In the genomic region with DNA sequence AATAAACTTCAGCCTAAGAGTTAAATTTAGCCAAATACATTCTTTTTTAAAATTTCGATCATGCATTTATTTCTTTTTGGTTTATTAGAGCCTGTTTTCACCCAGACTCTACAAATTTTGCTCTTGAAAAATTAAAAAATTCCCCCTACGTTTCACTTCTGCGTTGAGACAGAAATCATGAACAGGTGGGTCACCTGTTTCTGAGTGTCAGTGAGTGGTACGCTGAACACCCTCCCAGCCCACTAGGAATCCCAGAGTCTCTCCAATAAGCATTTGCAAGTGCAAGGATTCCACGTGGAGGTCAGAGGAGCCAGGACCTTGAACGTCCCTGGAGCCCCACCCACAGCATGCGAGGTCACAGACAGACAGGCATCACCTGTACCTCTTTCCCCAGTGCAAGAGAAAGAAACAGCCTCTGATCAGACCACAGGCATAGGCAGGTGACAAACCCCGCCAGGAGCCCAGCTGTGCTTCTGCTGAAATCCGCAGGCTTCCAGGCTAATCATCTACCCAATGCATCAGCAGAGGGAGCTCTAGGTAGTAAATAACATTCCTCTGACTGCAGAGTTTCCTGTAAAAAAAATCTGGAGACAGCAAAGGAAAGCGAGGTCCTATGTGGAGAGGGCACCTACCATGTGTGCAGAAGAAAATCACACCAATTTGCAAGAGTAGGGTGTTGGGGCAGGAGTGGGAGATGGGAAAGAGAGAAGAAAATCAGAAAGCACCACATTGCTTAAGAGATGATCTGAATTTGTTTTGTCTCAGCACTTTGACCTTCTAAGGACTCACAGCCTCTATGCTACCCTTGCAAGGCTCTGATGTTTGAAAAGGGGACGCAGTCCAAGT, we compare ENCODE assay signal across 9 cellular contexts. TPM values are rescaled to one million over a fixed set of nuclear protein-coding genes. Genes with fewer than 3 reads are reported as not detected.
DNase-seq lines count a peak whose midpoint lies in the region; ATAC-seq and TF ChIP-seq lines count a peak whose summit lies in the region.
"Had no signal": no experiment of that assay in that cellular context is flagged by ENCODE, and none has a peak within 500 bp of the region (broad histone marks: within the 10 kb centered on the region; RNA-seq: fewer than 3 reads in every experiment).

No MANE protein-coding gene starts in this region.

- H3K4me1 Mint-ChIP-seq in CD8-positive, alpha-beta memory T cell: peaks cover 19 to 30% (median 24%) of the 10 kb centered on the region in 3 donors
- H3K4me1 Mint-ChIP-seq in activated B cell treated with CpG ODN at 0.5 μM for 24 hours (peaks cover 35% of the 10 kb centered on the region), endothelial cell (ENCODE audit: unreplicated experiment) (no peaks in the 10 kb centered on the region)

- H3K36me3 Mint-ChIP-seq in CD8-positive, alpha-beta memory T cell: peaks cover 0 to 5% (median 0%) of the 10 kb centered on the region in 3 donors
- H3K36me3 Mint-ChIP-seq in activated B cell treated with CpG ODN at 0.5 μM for 24 hours (ENCODE audit: low read depth) (no peaks in the 10 kb centered on the region), endothelial cell (ENCODE audit: low read depth, unreplicated experiment) (no peaks in the 10 kb centered on the region)

- no peaks in the 10 kb centered on the region for H3K9me3 ChIP-seq in CD8-positive, alpha-beta memory T cell (ENCODE audit: low read length)
- H3K9me3 ChIP-seq: neutrophil had no signal

- peaks cover 15% of the 10 kb centered on the region for H3K4me1 ChIP-seq in CD8-positive, alpha-beta memory T cell (ENCODE audit: insufficient read depth, low read length)

- DNase-seq in CD8-positive, alpha-beta memory T cell: peak in 3 of 5 donors; percentile 36 to 58 (median 41)
- DNase-seq in NCI-H2171 treated with DMSO at 0.1 percent for 48 hours (lab: John Stamatoyannopoulos, UW) (peak; percentile 94), activated B cell treated with CpG ODN at 0.5 μM for 24 hours (no peak), endothelial cell (ENCODE audit: low spot score) (peak; percentile 62), middle frontal gyrus (ENCODE audit: extremely low spot score, low spot score) (peak; percentile 42), NCI-H226 (no peak)

- H3K4me3 ChIP-seq in CD8-positive, alpha-beta memory T cell (ENCODE audit: low read length): no peak overlapping the region

- H3K27ac Mint-ChIP-seq in CD8-positive, alpha-beta memory T cell: peak overlapping the region in 5 of 8 donors; percentile 16 to 64 (median 55)
- H3K27ac Mint-ChIP-seq in activated B cell treated with CpG ODN at 0.5 μM for 24 hours (peak overlapping the region; percentile 16), endothelial cell (ENCODE audit: unreplicated experiment) (no peak overlapping the region)

- ATAC-seq in GM21423 (IDR thresholded peaks at IDR 0.05; ENCODE audit: unreplicated experiment) (peak; percentile 71), activated B cell treated with CpG ODN at 0.5 μM for 24 hours (ENCODE audit: low read depth) (peak; percentile 72), HG02970 (IDR thresholded peaks at IDR 0.05; ENCODE audit: low FRiP score, unreplicated experiment) (no peak)

- peaks cover 18 to 28% of the 10 kb centered on the region in 2 donors for H3K27me3 Mint-ChIP-seq in CD8-positive, alpha-beta memory T cell
- H3K27me3 Mint-ChIP-seq in activated B cell treated with CpG ODN at 0.5 μM for 24 hours (peaks cover 11% of the 10 kb centered on the region), endothelial cell (ENCODE audit: unreplicated experiment) (peaks cover under 1% of the 10 kb centered on the region)

- POLR2A ChIA-PET in CD8-positive, alpha-beta memory T cell (lab: Charles Lee): no interaction called here
- POLR2A ChIA-PET in activated B cell treated with CpG ODN at 0.5 μM for 24 hours (lab: Charles Lee): interaction anchor here (0.6 to 1.0 kb wide), 3 partner anchors 9 to 175 kb away, joined by 3 to 4 read pairs (median 3); no protein-coding TSS in a partner anchor

- intact Hi-C loops in activated B cell treated with CpG ODN at 0.5 μM for 24 hours (cut with micrococcal nuclease): loop anchor here (1.0 kb wide), 2 partner anchors 16 to 103 kb away; no protein-coding TSS in a partner anchor

- TF ChIP-seq CTCF in activated B cell treated with CpG ODN at 0.5 μM for 24 hours (IDR thresholded peaks at IDR 0.05): no peak
- TF ChIP-seq CTCF in endothelial cell (IDR thresholded peaks at IDR 0.05; ENCODE audit: unreplicated experiment): peak; percentile 32

- H3K27me3 ChIP-seq in CD8-positive, alpha-beta memory T cell (ENCODE audit: insufficient read depth, low read length, poor library complexity, severe bottlenecking): no peaks in the 10 kb centered on the region

- H3K27ac ChIP-seq in CD8-positive, alpha-beta memory T cell (ENCODE audit: low read depth, low read length): no peak overlapping the region
- H3K27ac ChIP-seq: neutrophil had no signal

- no peaks in the 10 kb centered on the region for H3K36me3 ChIP-seq in CD8-positive, alpha-beta memory T cell (ENCODE audit: insufficient read depth, low read length)
- H3K36me3 ChIP-seq: neutrophil had no signal

- H3K4me3 Mint-ChIP-seq in CD8-positive, alpha-beta memory T cell: no peak overlapping the region
- H3K4me3 Mint-ChIP-seq in activated B cell treated with CpG ODN at 0.5 μM for 24 hours: peak overlapping the region; percentile 47
- H3K4me3 Mint-ChIP-seq in endothelial cell (ENCODE audit: unreplicated experiment): no peak overlapping the region

- CTCF ChIA-PET in CD8-positive, alpha-beta memory T cell (lab: Charles Lee): interaction anchor here (0.7 kb wide), 1 partner anchor 103 kb away, joined by 3 read pairs; no protein-coding TSS in a partner anchor
- CTCF ChIA-PET in activated B cell treated with CpG ODN at 0.5 μM for 24 hours (lab: Charles Lee): interaction anchor here (0.8 to 1.5 kb wide), 3 partner anchors 61 to 616 kb away, joined by 3 to 6 read pairs (median 3); no protein-coding TSS in a partner anchor

- no peaks in the 10 kb centered on the region for H3K9me3 Mint-ChIP-seq in CD8-positive, alpha-beta memory T cell
- no peaks in the 10 kb centered on the region for H3K9me3 Mint-ChIP-seq in activated B cell treated with CpG ODN at 0.5 μM for 24 hours
- H3K9me3 Mint-ChIP-seq in endothelial cell (ENCODE audit: unreplicated experiment): no peaks in the 10 kb centered on the region

RNA-seq across cellular contexts. Expression of a gene that starts 5.9 kb away (rescaled TPM):
- 1 to 10 TPM; 6.8 to 9.1 TPM for total RNA-seq in CD8-positive, alpha-beta memory T cell
- polyA plus RNA-seq in CD8-positive, alpha-beta memory T cell: 1.4 TPM
- total RNA-seq in activated B cell treated with CpG ODN at 0.5 μM for 24 hours (14.9 and 17.0 TPM in 2 replicates), endothelial cell (ENCODE audit: unreplicated experiment) (11.1 TPM)

Comparison
In these comparisons a context has a peak if more than half of its experiments do, and no peak if none do; other contexts are left out.
1. DNase-seq: peak in CD8-positive, alpha-beta memory T cell (3 of 5), NCI-H2171 treated with DMSO at 0.1 percent for 48 hours (single experiment), endothelial cell (single experiment) and middle frontal gyrus (single experiment); none in activated B cell treated with CpG ODN at 0.5 μM for 24 hours (single experiment) and NCI-H226 (single experiment).